12 cellular contexts compared by ENCODE assay signal in genomic region chrY:24569725-24570442, GRCh38. TPM values are rescaled to one million over a fixed set of nuclear protein-coding genes. Genes with fewer than 3 reads are reported as not detected.
"Had no signal": no experiment of that assay in that cellular context is flagged by ENCODE, and none has a peak within 500 bp of the region (broad histone marks: within the 10 kb centered on the region; RNA-seq: fewer than 3 reads in every experiment).

No MANE protein-coding gene starts in this region.

RNA-seq across cellular contexts. Expression of gene BPY2B, which starts 47.9 kb away (rescaled TPM):
- total RNA-seq: OCI-LY7, PC-3, PC-9, Peyer's patch, Right ventricle myocardium inferior, Right ventricle myocardium superior, RPMI7951, SJCRH30, SJSA1, SK-MEL-5, T-cell had no signal
- polyA plus RNA-seq: SK-N-SH had no signal
